In the genomic region with DNA sequence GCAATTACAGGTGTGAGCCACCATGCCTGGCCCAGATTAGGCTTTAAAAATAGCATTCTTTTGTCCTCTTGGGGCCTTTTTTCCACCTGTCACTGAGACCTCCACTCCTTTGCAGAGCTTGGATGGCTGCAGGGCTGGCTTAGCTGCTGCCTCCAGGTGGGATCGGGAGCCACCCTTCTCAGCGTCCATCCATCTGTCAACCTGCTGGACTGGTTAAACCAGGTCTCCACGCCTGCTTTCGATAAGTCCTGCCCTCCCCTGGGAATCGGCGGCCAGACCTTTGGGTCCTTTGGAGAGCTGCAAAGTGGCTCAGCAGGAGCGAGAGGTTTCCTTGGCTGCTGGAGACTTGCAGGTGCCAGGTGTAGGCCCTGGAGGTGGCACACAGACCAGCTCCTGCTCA, we compare ENCODE assay signal across 9 cellular contexts. TPM values are rescaled to one million over a fixed set of nuclear protein-coding genes. Genes with fewer than 3 reads are reported as not detected.
DNase-seq lines count a peak whose midpoint lies in the region; ATAC-seq and TF ChIP-seq lines count a peak whose summit lies in the region.
"Had no signal": no experiment of that assay in that cellular context is flagged by ENCODE, and none has a peak within 500 bp of the region (broad histone marks: within the 10 kb centered on the region; RNA-seq: fewer than 3 reads in every experiment).

No MANE protein-coding gene starts in this region.

- no peaks in the 10 kb centered on the region for H3K27me3 Mint-ChIP-seq in activated CD4-positive, alpha-beta T cell treated with anti-CD3 and anti-CD28 coated beads for 36 hours
- H3K27me3 Mint-ChIP-seq: activated naive CD8-positive, alpha-beta T cell treated with anti-CD3 and anti-CD28 coated beads, Interleukin-2, amount 10 ng/mL, durations not matched to agents 7 days and 5 days had no signal

- no peaks in the 10 kb centered on the region for H3K27me3 ChIP-seq in right cardiac atrium (ENCODE audit: control insufficient read depth, insufficient read depth)
- no peaks in the 10 kb centered on the region for H3K27me3 ChIP-seq in suprapubic skin

- H3K9me3 ChIP-seq in right cardiac atrium (ENCODE audit: control insufficient read depth, low read length) = no peaks in the 10 kb centered on the region
- H3K9me3 ChIP-seq in suprapubic skin = no peaks in the 10 kb centered on the region

- H3K36me3 Mint-ChIP-seq in activated CD4-positive, alpha-beta T cell treated with anti-CD3 and anti-CD28 coated beads for 36 hours (ENCODE audit: low read depth) = no peaks in the 10 kb centered on the region
- no peaks in the 10 kb centered on the region for H3K36me3 Mint-ChIP-seq in activated naive CD4-positive, alpha-beta T cell treated with anti-CD3 and anti-CD28 coated beads, Interleukin-2, amount 50 U/mL, for 72 hours
- H3K36me3 Mint-ChIP-seq: activated naive CD8-positive, alpha-beta T cell treated with anti-CD3 and anti-CD28 coated beads, Interleukin-2, amount 10 ng/mL, durations not matched to agents 7 days and 5 days had no signal

- peak; percentile 94 for DNase-seq in HPDE6-E6E7 (ENCODE audit: extremely low spot score)
- peak; percentile 85 for DNase-seq in NCI-H510A treated with DMSO at 0.1 percent for 48 hours (lab: John Stamatoyannopoulos, UW)
- peak in 1 of 3 donors; percentile 48 for DNase-seq in right cardiac atrium
- no peak for DNase-seq in suprapubic skin (ENCODE audit: low spot score in 2 of 2)
- DNase-seq in activated CD4-positive, alpha-beta T cell treated with anti-CD3 and anti-CD28 coated beads for 36 hours = no peak
- no peak for DNase-seq in activated naive CD4-positive, alpha-beta T cell treated with anti-CD3 and anti-CD28 coated beads, Interleukin-2, amount 50 U/mL, for 72 hours (ENCODE audit: low spot score in 2 of 2)
- DNase-seq in GF-D8 (lab: John Stamatoyannopoulos, UW) = no peak
- DNase-seq: activated CD4-positive, alpha-beta T cell treated with anti-CD3 and anti-CD28 coated beads, Interleukin-2, amount 50 U/mL, for 4 hours; activated naive CD8-positive, alpha-beta T cell treated with anti-CD3 and anti-CD28 coated beads, Interleukin-2, amount 10 ng/mL, durations not matched to agents 7 days and 5 days had no signal

- no peaks in the 10 kb centered on the region for H3K36me3 ChIP-seq in suprapubic skin

- H3K4me3 ChIP-seq in right cardiac atrium (ENCODE audit: low read length) = no peak overlapping the region
- no peak overlapping the region for H3K4me3 ChIP-seq in suprapubic skin

- no peak for ATAC-seq in right cardiac atrium
- no peak for ATAC-seq in activated CD4-positive, alpha-beta T cell treated with anti-CD3 and anti-CD28 coated beads for 36 hours
- no peak for ATAC-seq in activated naive CD4-positive, alpha-beta T cell treated with anti-CD3 and anti-CD28 coated beads, Interleukin-2, amount 50 U/mL, for 72 hours

- H3K27ac ChIP-seq in right cardiac atrium (ENCODE audit: low read length) (peak overlapping the region; percentile 39), suprapubic skin (peak overlapping the region; percentile 12)

- H3K4me1 ChIP-seq in right cardiac atrium (ENCODE audit: control insufficient read depth, insufficient read depth, low read length) (peaks cover 17% of the 10 kb centered on the region), suprapubic skin (peaks cover 70% of the 10 kb centered on the region)

- peaks cover 16% of the 10 kb centered on the region for H3K4me1 Mint-ChIP-seq in activated CD4-positive, alpha-beta T cell treated with anti-CD3 and anti-CD28 coated beads for 36 hours

- no peak for TF ChIP-seq POLR2A in suprapubic skin (IDR thresholded peaks at IDR 0.05)

- no peak overlapping the region for H3K4me3 Mint-ChIP-seq in activated CD4-positive, alpha-beta T cell treated with anti-CD3 and anti-CD28 coated beads for 36 hours
- H3K4me3 Mint-ChIP-seq: activated naive CD8-positive, alpha-beta T cell treated with anti-CD3 and anti-CD28 coated beads, Interleukin-2, amount 10 ng/mL, durations not matched to agents 7 days and 5 days had no signal

- intact Hi-C loops in right cardiac atrium (cut with DNase I) = no loop called here
- intact Hi-C loops in activated CD4-positive, alpha-beta T cell treated with anti-CD3 and anti-CD28 coated beads for 36 hours (cut with DNase I, micrococcal nuclease) = no loop called here

- TF ChIP-seq EP300 in suprapubic skin (IDR thresholded peaks at IDR 0.05) = no peak

- H3K27ac Mint-ChIP-seq in activated CD4-positive, alpha-beta T cell treated with anti-CD3 and anti-CD28 coated beads for 36 hours = no peak overlapping the region
- no peak overlapping the region for H3K27ac Mint-ChIP-seq in activated naive CD4-positive, alpha-beta T cell treated with anti-CD3 and anti-CD28 coated beads, Interleukin-2, amount 50 U/mL, for 72 hours
- H3K27ac Mint-ChIP-seq: activated naive CD8-positive, alpha-beta T cell treated with anti-CD3 and anti-CD28 coated beads, Interleukin-2, amount 10 ng/mL, durations not matched to agents 7 days and 5 days had no signal

- CTCF ChIA-PET in activated CD4-positive, alpha-beta T cell treated with anti-CD3 and anti-CD28 coated beads for 36 hours (lab: Charles Lee) = no interaction called here

- no peaks in the 10 kb centered on the region for H3K9me3 Mint-ChIP-seq in activated CD4-positive, alpha-beta T cell treated with anti-CD3 and anti-CD28 coated beads for 36 hours (ENCODE audit: low read depth)
- H3K9me3 Mint-ChIP-seq in activated naive CD4-positive, alpha-beta T cell treated with anti-CD3 and anti-CD28 coated beads, Interleukin-2, amount 50 U/mL, for 72 hours = no peaks in the 10 kb centered on the region
- H3K9me3 Mint-ChIP-seq: activated naive CD8-positive, alpha-beta T cell treated with anti-CD3 and anti-CD28 coated beads, Interleukin-2, amount 10 ng/mL, durations not matched to agents 7 days and 5 days had no signal

- 84% methylated on average over 7 of the region's 7 CpGs for WGBS in right cardiac atrium
- WGBS in suprapubic skin = 26% methylated on average over 5 of the region's 7 CpGs

- TF ChIP-seq CTCF in suprapubic skin (IDR thresholded peaks at IDR 0.05) = no peak

- POLR2A ChIA-PET in activated CD4-positive, alpha-beta T cell treated with anti-CD3 and anti-CD28 coated beads for 36 hours (lab: Charles Lee) = no interaction called here

RNA-seq across cellular contexts. Expression of gene GRAMD4, which starts 23.4 kb away (rescaled TPM):
- total RNA-seq in right cardiac atrium (100 to 1,000 TPM in 1 of 4 donors, 10 to 100 TPM in 3; 74.3 to 106 (median 88.5) TPM), suprapubic skin (100 to 1,000 TPM in 3 of 4 donors, 10 to 100 TPM in 1; 64.1 to 230 (median 164) TPM)
- polyA plus RNA-seq in right cardiac atrium = 31.6 TPM
- 10 to 100 TPM; 25.7 to 40.7 TPM for total RNA-seq in activated CD4-positive, alpha-beta T cell treated with anti-CD3 and anti-CD28 coated beads for 36 hours
- total RNA-seq in activated naive CD4-positive, alpha-beta T cell treated with anti-CD3 and anti-CD28 coated beads, Interleukin-2, amount 50 U/mL, for 72 hours = 10 to 100 TPM; 33.8 to 42.4 TPM

RNA-seq across cellular contexts. Expression of gene CELSR1, which starts 59.4 kb away (rescaled TPM):
- 1 to 10 TPM; 5.5 to 7.9 (median 6.5) TPM for total RNA-seq in right cardiac atrium
- polyA plus RNA-seq in right cardiac atrium = 5.6 TPM
- 100 to 1,000 TPM in 1 of 4 donors, 10 to 100 TPM in 3; 75.6 to 102 (median 77.5) TPM for total RNA-seq in suprapubic skin
- under 1 TPM; 0.43 to 0.46 TPM for total RNA-seq in activated CD4-positive, alpha-beta T cell treated with anti-CD3 and anti-CD28 coated beads for 36 hours
- 1 to 10 TPM in 1 of 2 donors, under 1 TPM in 1; 0.54 to 1.1 TPM for total RNA-seq in activated naive CD4-positive, alpha-beta T cell treated with anti-CD3 and anti-CD28 coated beads, Interleukin-2, amount 50 U/mL, for 72 hours

Comparison
In these comparisons a context has a peak if more than half of its experiments do, and no peak if none do; other contexts are left out.
1. DNase-seq: peak in HPDE6-E6E7 (single experiment) and NCI-H510A treated with DMSO at 0.1 percent for 48 hours (single experiment); none in suprapubic skin (0 of 2), activated CD4-positive, alpha-beta T cell treated with anti-CD3 and anti-CD28 coated beads for 36 hours (single experiment), activated naive CD4-positive, alpha-beta T cell treated with anti-CD3 and anti-CD28 coated beads, Interleukin-2, amount 50 U/mL, for 72 hours (0 of 2) and GF-D8 (single experiment).
2. RNA of gene CELSR1, which starts 59.4 kb away (total RNA-seq): 75.6 to 102 TPM in suprapubic skin; 5.5 to 7.9 TPM in right cardiac atrium, 0.54 to 1.1 TPM in activated naive CD4-positive, alpha-beta T cell treated with anti-CD3 and anti-CD28 coated beads, Interleukin-2, amount 50 U/mL, for 72 hours and 0.43 to 0.46 TPM in activated CD4-positive, alpha-beta T cell treated with anti-CD3 and anti-CD28 coated beads for 36 hours; every median in the first group is over 4 times any median in the second.